Comparison of ENCODE assay signal across 10 cellular contexts in the genomic region with DNA sequence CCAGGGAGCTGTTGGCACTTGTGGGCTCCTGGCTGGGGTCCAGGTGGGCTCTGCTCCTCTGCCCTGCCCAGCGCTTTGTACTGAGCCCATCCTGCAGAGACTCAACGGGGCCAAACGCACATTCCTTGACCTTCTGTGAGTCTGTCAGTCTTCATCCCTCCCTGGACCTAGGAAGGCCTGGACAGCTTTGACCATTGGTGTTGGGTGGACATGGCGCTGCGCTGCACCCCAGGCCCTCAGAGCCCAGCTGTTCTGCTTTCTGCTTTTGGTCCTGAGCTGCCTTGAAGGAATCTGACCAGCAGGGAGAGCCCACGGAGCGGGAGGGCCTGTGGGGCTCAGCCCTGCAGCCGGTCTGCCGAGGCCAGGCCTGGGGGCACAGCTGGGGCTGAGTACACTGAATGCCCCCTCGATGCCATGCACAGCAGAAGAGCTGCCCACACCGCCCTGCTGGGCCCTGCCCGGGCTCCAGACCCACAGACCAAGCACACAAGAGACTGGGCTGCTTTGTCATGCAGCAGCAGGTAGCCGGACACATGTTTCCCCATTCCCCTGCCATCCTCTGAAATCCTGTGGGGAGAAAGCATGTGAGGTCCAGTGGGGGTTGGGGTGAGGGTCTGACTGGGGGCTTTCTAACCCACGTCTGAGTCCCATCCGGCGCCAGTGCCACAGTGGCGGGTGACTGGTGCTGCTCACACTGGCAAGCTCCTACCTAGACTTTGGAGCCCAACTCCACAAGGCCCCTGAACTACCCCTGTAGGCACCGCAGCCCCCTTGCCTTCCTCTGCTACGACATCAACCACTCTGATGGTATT. TPM values are rescaled to one million over a fixed set of nuclear protein-coding genes. Genes with fewer than 3 reads are reported as not detected.
DNase-seq lines count a peak whose midpoint lies in the region; ATAC-seq and TF ChIP-seq lines count a peak whose summit lies in the region.
"Had no signal": no experiment of that assay in that cellular context is flagged by ENCODE, and none has a peak within 500 bp of the region (broad histone marks: within the 10 kb centered on the region; RNA-seq: fewer than 3 reads in every experiment).

No MANE protein-coding gene starts in this region.

- POLR2A ChIA-PET in CD4-positive, alpha-beta memory T cell (lab: Charles Lee; ENCODE audit: partially characterized antibody): no interaction called here

- ATAC-seq in right lobe of liver: peak; percentile 21 to 65 (median 52)

- H3K4me3 Mint-ChIP-seq in CD4-positive, alpha-beta memory T cell: no peak overlapping the region

- H3K27ac ChIP-seq in right lobe of liver (no peak overlapping the region), smooth muscle cell (ENCODE audit: low read depth) (no peak overlapping the region)
- no peak overlapping the region for H3K27ac ChIP-seq in CD4-positive, alpha-beta memory T cell (ENCODE audit: low read depth, low read length)

- H3K27me3 Mint-ChIP-seq in CD4-positive, alpha-beta memory T cell: no peaks in the 10 kb centered on the region

- no peaks in the 10 kb centered on the region for H3F3A ChIP-seq in smooth muscle cell (ENCODE audit: low read depth)

- WGBS in right lobe of liver (ENCODE audit: insufficient coverage, low coverage, low lambda C conversion rate, missing lambda C conversion rate): 59% methylated on average over 5 of the region's 19 CpGs
- 75% methylated on average over 19 of the region's 19 CpGs for WGBS in smooth muscle cell (ENCODE audit: low lambda C conversion rate)

- H3K9ac ChIP-seq in smooth muscle cell (ENCODE audit: low read depth): no peak overlapping the region

- H3K79me2 ChIP-seq in smooth muscle cell (ENCODE audit: low read depth): no peaks in the 10 kb centered on the region

- H3K4me1 ChIP-seq in right lobe of liver (peaks cover 0 to 26% (median 6%) of the 10 kb centered on the region in 4 donors), smooth muscle cell (ENCODE audit: low read depth) (no peaks in the 10 kb centered on the region)
- H3K4me1 ChIP-seq in CD4-positive, alpha-beta memory T cell (ENCODE audit: insufficient read depth, low read length): no peaks in the 10 kb centered on the region

- H3K27me3 ChIP-seq in right lobe of liver: no peaks in the 10 kb centered on the region
- H3K27me3 ChIP-seq in smooth muscle cell (ENCODE audit: low read depth): no peaks in the 10 kb centered on the region
- H3K27me3 ChIP-seq in CD4-positive, alpha-beta memory T cell (ENCODE audit: insufficient read depth, low read length): no peaks in the 10 kb centered on the region

- no peak for TF ChIP-seq POLR2A in right lobe of liver (IDR thresholded peaks at IDR 0.05)

- H3K4me1 Mint-ChIP-seq in CD4-positive, alpha-beta memory T cell: no peaks in the 10 kb centered on the region

- H3K9me3 ChIP-seq in right lobe of liver (no peaks in the 10 kb centered on the region), smooth muscle cell (replicated peaks; ENCODE audit: low read depth) (no peaks in the 10 kb centered on the region)
- no peaks in the 10 kb centered on the region for H3K9me3 ChIP-seq in CD4-positive, alpha-beta memory T cell (ENCODE audit: control insufficient read depth in 1 of 2, low read length in 2 of 2)

- H4K20me1 ChIP-seq in smooth muscle cell (ENCODE audit: low read depth): no peaks in the 10 kb centered on the region

- no peaks in the 10 kb centered on the region for H3K36me3 Mint-ChIP-seq in CD4-positive, alpha-beta memory T cell

- no peaks in the 10 kb centered on the region for H3K9me3 Mint-ChIP-seq in CD4-positive, alpha-beta memory T cell

- H3K4me3 ChIP-seq in right lobe of liver (no peak overlapping the region), smooth muscle cell (no peak overlapping the region)
- H3K4me3 ChIP-seq in CD4-positive, alpha-beta memory T cell (ENCODE audit: low read length in 2 of 2): no peak overlapping the region

- TF ChIP-seq CTCF in right lobe of liver (IDR thresholded peaks at IDR 0.05): peak in 2 of 4 donors; percentile 28 to 43
- no peak for TF ChIP-seq CTCF in smooth muscle cell (IDR thresholded peaks at IDR 0.05; ENCODE audit: borderline replicate concordance, insufficient read depth, poor library complexity, severe bottlenecking)

- no peak overlapping the region for H3K4me2 ChIP-seq in smooth muscle cell

- no peak overlapping the region for H2AFZ ChIP-seq in smooth muscle cell (ENCODE audit: low read depth)

- DNase-seq in D341Med (ENCODE audit: low spot score) (peak; percentile 63), HuH-7 (ENCODE audit: low spot score) (peak; percentile 64), astrocyte of the hippocampus (ENCODE audit: low read depth, low spot score) (peak; percentile 38), right lobe of liver (no peak), smooth muscle cell (lab: John Stamatoyannopoulos, UW; ENCODE audit: unreplicated experiment) (no peak), NCI-H1436 treated with DMSO at 0.1 percent for 48 hours (lab: John Stamatoyannopoulos, UW) (no peak)
- DNase-seq in stimulated activated CD4-positive, alpha-beta T cell treated with anti-CD3 and anti-CD28 coated beads, Interleukin-2, amount 100 ng/mL, for 48 hours: no peak
- DNase-seq in CD4-positive, alpha-beta memory T cell: no peak
- DNase-seq: cerebellar nuclear complex; stimulated activated CD4-positive, alpha-beta T cell treated with anti-CD3 and anti-CD28 coated beads, Interleukin-2, amount 100 ng/mL, for 24 hours had no signal

- H3K27ac Mint-ChIP-seq in CD4-positive, alpha-beta memory T cell: no peak overlapping the region

- CTCF ChIA-PET in CD4-positive, alpha-beta memory T cell (lab: Charles Lee; ENCODE audit: partially characterized antibody): interaction anchor here (1.2 to 1.9 kb wide), 2 partner anchors 18 to 63 kb away, joined by 3 to 5 read pairs; no protein-coding TSS in a partner anchor

- no peaks in the 10 kb centered on the region for H3K36me3 ChIP-seq in right lobe of liver
- no peaks in the 10 kb centered on the region for H3K36me3 ChIP-seq in smooth muscle cell (ENCODE audit: low read depth)
- no peaks in the 10 kb centered on the region for H3K36me3 ChIP-seq in CD4-positive, alpha-beta memory T cell (ENCODE audit: insufficient read depth, low read length)

- intact Hi-C loops in right lobe of liver (cut with DNase I): no loop called here
- intact Hi-C loops in CD4-positive, alpha-beta memory T cell (cut with micrococcal nuclease): no loop called here

RNA-seq across cellular contexts. Expression of gene CCDC188, which starts 24.1 kb away (rescaled TPM):
- total RNA-seq in right lobe of liver: not detected
- not detected in 2 replicates for total RNA-seq in smooth muscle cell
- polyA plus RNA-seq in smooth muscle cell: not detected in 2 replicates
- total RNA-seq in CD4-positive, alpha-beta memory T cell: not detected
- polyA plus RNA-seq in CD4-positive, alpha-beta memory T cell: not detected

RNA-seq across cellular contexts. Expression of gene ZDHHC8, which starts 43.4 kb away (rescaled TPM):
- total RNA-seq in right lobe of liver (10 to 100 TPM; 11.4 to 39.0 (median 28.7) TPM), smooth muscle cell (5.2 and 12.7 TPM in 2 replicates)
- 53.9 and 67.0 TPM in 2 replicates for polyA plus RNA-seq in smooth muscle cell
- total RNA-seq in CD4-positive, alpha-beta memory T cell: 10 to 100 TPM; 80.0 to 81.7 TPM
- 1 to 10 TPM; 1.0 to 7.0 TPM for polyA plus RNA-seq in CD4-positive, alpha-beta memory T cell

RNA-seq across cellular contexts. Expression of gene TRMT2A, which starts 58.0 kb away (rescaled TPM):
- total RNA-seq in right lobe of liver (10 to 100 TPM; 26.9 to 54.6 (median 29.1) TPM), smooth muscle cell (21.1 and 25.9 TPM in 2 replicates)
- 32.1 and 38.9 TPM in 2 replicates for polyA plus RNA-seq in smooth muscle cell
- total RNA-seq in CD4-positive, alpha-beta memory T cell: 100 to 1,000 TPM; 110 to 126 TPM
- polyA plus RNA-seq in CD4-positive, alpha-beta memory T cell: 10 to 100 TPM; 28.0 to 37.5 TPM

RNA-seq across cellular contexts. Expression of gene RANBP1, which starts 59.1 kb away (rescaled TPM):
- total RNA-seq in right lobe of liver (100 to 1,000 TPM in 2 of 6 experiments, 10 to 100 TPM in 4; 39.5 to 224 (median 52.2) TPM), smooth muscle cell (278 and 331 TPM in 2 replicates)
- 196 and 235 TPM in 2 replicates for polyA plus RNA-seq in smooth muscle cell
- 10 to 100 TPM; 61.9 to 67.9 TPM for total RNA-seq in CD4-positive, alpha-beta memory T cell
- polyA plus RNA-seq in CD4-positive, alpha-beta memory T cell: 100 to 1,000 TPM in 1 of 2 donors, 10 to 100 TPM in 1; 87.0 to 111 TPM

Comparison
In these comparisons a context has a peak if more than half of its experiments do, and no peak if none do; other contexts are left out.
1. DNase-seq: peak in D341Med (single experiment), HuH-7 (single experiment) and astrocyte of the hippocampus (single experiment); none in right lobe of liver (0 of 3), smooth muscle cell (single experiment), NCI-H1436 treated with DMSO at 0.1 percent for 48 hours (single experiment), stimulated activated CD4-positive, alpha-beta T cell treated with anti-CD3 and anti-CD28 coated beads, Interleukin-2, amount 100 ng/mL, for 48 hours (0 of 2) and CD4-positive, alpha-beta memory T cell (0 of 5).